In genomic region chr12:101280006-101280505, GRCh38 we compare ENCODE assay signal across 8 cellular contexts. TPM values are rescaled to one million over a fixed set of nuclear protein-coding genes. Genes with fewer than 3 reads are reported as not detected.
DNase-seq lines count a peak whose midpoint lies in the region; ATAC-seq and TF ChIP-seq lines count a peak whose summit lies in the region.

Gene UTP20 (plus strand): TSS chr12:101280105. CDS start chr12:101280283, 178 bp downstream.

- H3K9me3 Mint-ChIP-seq in CD14-positive monocyte, result no peaks in the 10 kb centered on the region

- peak within 1 kb of the TSS in 1 of 2 donors; percentile 50 for H3K27ac ChIP-seq in liver (ENCODE audit: low read depth in 1 of 2, low read length in 2 of 2)

- peaks cover 2 to 14% (median 6%) of the 10 kb centered on the region in 3 donors for H3K27me3 Mint-ChIP-seq in CD14-positive monocyte (ENCODE audit: low read depth in 3 of 3)

- intact Hi-C loops in CD14-positive monocyte (cut with micrococcal nuclease), result loop anchor here in 1 of 2 donors (10.0 kb wide), 1 partner anchor 1075 kb away; the partner anchor contains the start of gene ACTR6

- H3K4me3 Mint-ChIP-seq in CD14-positive monocyte, result peak within 1 kb of the TSS; percentile 95 to 97

- H3K9ac ChIP-seq in liver (ENCODE audit: low read depth in 1 of 2, low read length in 2 of 2), result peak within 1 kb of the TSS; percentile 77 to 88

- peaks cover 0 to 10% of the 10 kb centered on the region in 2 donors for H3K36me3 Mint-ChIP-seq in CD14-positive monocyte

- under 1% methylated on average over 34 of the region's 34 CpGs for WGBS in liver

- peaks cover 0 to 13% (median 10%) of the 10 kb centered on the region in 4 donors for H3K4me1 ChIP-seq in liver (ENCODE audit: control insufficient read depth in 4 of 4, insufficient read depth in 4 of 4, low read length in 3 of 4)

- TF ChIP-seq RAD21 in liver (IDR thresholded peaks at IDR 0.05), result no peak

- DNase-seq in CD14-positive monocyte (ENCODE audit: low spot score) (peak; percentile 88), NCI-H774 (lab: John Stamatoyannopoulos, UW) (peak; percentile 95), dermis microvascular lymphatic vessel endothelial cell (ENCODE audit: low read depth in 2 of 2) (peak; percentile 79 to 91)
- DNase-seq in activated CD4-positive, alpha-beta T cell treated with anti-CD3 and anti-CD28 coated beads, Interleukin-2, amount 50 U/mL, for 24 hours (ENCODE audit: low read depth in 1 of 2, low spot score in 1 of 2), result peak; percentile 93
- peak; percentile 91 for DNase-seq in stimulated activated CD4-positive, alpha-beta T cell treated with anti-CD3 and anti-CD28 coated beads, Interleukin-4, amount 100 ng/mL, for 1 hour

- TF ChIP-seq CTCF in CD14-positive monocyte (IDR thresholded peaks at IDR 0.05) (no peak), liver (IDR thresholded peaks at IDR 0.05; ENCODE audit: low read depth, low read length, missing input control) (no peak)

- H3K9me3 ChIP-seq in liver (ENCODE audit: control insufficient read depth in 4 of 4, low read length in 3 of 4), result no peaks in the 10 kb centered on the region

- peak within 1 kb of the TSS; percentile 79 to 100 (median 89) for H3K4me3 ChIP-seq in liver (ENCODE audit: low read depth in 1 of 3, low read length in 3 of 3)

- H3K36me3 ChIP-seq in liver (ENCODE audit: control insufficient read depth in 4 of 4, insufficient read depth in 3 of 4, low read depth in 1 of 4, low read length in 3 of 4), result no peaks in the 10 kb centered on the region

- ATAC-seq in GM19395 (IDR thresholded peaks at IDR 0.05; ENCODE audit: unreplicated experiment) (peak; percentile 100), HG03558 (IDR thresholded peaks at IDR 0.05; ENCODE audit: extremely low read depth, unreplicated experiment) (peak; percentile 98)

- peaks cover 12% of the 10 kb centered on the region for H3K4me1 Mint-ChIP-seq in CD14-positive monocyte

- peak within 1 kb of the TSS in 5 of 7 donors; percentile 63 to 87 (median 74) for H3K27ac Mint-ChIP-seq in CD14-positive monocyte

- no peaks in the 10 kb centered on the region for H3K27me3 ChIP-seq in liver (ENCODE audit: control insufficient read depth in 4 of 4, insufficient read depth in 4 of 4, low read length in 3 of 4)

TF ChIP-seq in liver, 16 proteins besides CTCF, POLR2A, EP300 and RAD21:
- peak in 1 of 2 donors; percentile 61 for TF ChIP-seq GABPA (IDR thresholded peaks at IDR 0.05 in 1 of 2, conservative IDR thresholded peaks at IDR 0.05 in 1 of 2)
- TF ChIP-seq HNF4G (IDR thresholded peaks at IDR 0.05), result no peak
- TF ChIP-seq MAX (IDR thresholded peaks at IDR 0.05), result peak; percentile 99
- peak; percentile 100 for TF ChIP-seq YY1 (IDR thresholded peaks at IDR 0.05)

RNA-seq across cellular contexts. Expression of gene UTP20, which starts in this region (rescaled TPM):
- polyA plus RNA-seq in CD14-positive monocyte (1 to 10 TPM in 1 of 2 donors, under 1 TPM in 1; 0.46 to 1.6 TPM), liver (1 to 10 TPM; 1.5 to 2.1 TPM)
- total RNA-seq in dermis microvascular lymphatic vessel endothelial cell (15.7 TPM in 2 replicates), liver (10 to 100 TPM in 1 of 2 donors, 1 to 10 TPM in 1; 6.6 to 10.1 TPM)
